Comparison of ENCODE assay signal across 8 cellular contexts in the genomic region with DNA sequence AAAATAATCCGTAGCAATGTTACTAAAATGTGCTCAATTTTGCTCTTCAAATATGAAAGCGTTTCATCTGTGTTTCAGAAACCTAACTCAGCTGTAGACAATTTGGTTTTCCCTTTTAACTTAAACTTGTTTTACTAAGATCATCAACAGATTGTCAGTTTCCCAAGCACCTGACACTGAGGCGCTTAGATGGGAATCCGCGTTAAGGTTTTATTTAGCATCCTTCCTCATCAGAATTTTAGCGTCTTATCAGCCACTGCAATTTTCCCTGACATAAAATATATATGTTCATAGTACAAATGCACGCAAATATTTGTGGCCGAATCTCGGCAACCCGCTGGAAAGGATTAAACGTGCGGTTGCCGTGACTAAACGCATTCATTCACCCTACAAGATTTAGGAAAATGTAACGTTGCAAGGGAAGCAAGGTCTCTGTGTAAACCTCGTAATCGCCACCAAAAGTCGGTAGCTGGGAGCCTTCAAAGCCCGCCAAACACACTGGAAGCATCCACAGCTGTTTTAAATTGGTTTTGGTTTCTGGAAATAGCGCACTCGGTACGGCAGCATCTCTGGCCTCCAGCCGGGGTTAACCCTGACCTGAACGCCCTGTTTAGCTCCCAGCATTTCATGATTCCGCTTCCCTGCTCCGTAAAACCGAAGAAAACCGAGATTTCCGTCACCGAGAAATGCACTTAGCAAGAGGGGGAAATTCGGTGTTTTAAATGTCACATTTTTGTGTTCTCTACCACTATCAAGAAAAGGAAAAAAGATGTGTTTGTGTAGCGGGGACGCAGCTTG. TPM values are rescaled to one million over a fixed set of nuclear protein-coding genes. Genes with fewer than 3 reads are reported as not detected.
DNase-seq lines count a peak whose midpoint lies in the region; ATAC-seq and TF ChIP-seq lines count a peak whose summit lies in the region.

No MANE protein-coding gene starts in this region.

- intact Hi-C loops in CD4-positive, alpha-beta T cell (cut with DNase I, micrococcal nuclease): loop anchor here (5.0 to 10.0 kb wide), 4 partner anchors 140 to 1423 kb away; a partner anchor contains a TSS

- no peaks in the 10 kb centered on the region for H3K36me3 ChIP-seq in HUES48 (ENCODE audit: control insufficient read depth, insufficient read depth, low read length)

- peak overlapping the region; percentile 73; the same call in 1 of the 2 replicates for H3K9ac ChIP-seq in HUES48 (ENCODE audit: low read depth, low read length)

- POLR2A ChIA-PET in CD4-positive, alpha-beta T cell (lab: Charles Lee): no interaction called here

- no peaks in the 10 kb centered on the region for H3K9me3 Mint-ChIP-seq in CD4-positive, alpha-beta T cell
- H3K9me3 Mint-ChIP-seq in nephron progenitor cell: peaks cover 14% of the 10 kb centered on the region

- peaks cover 52% of the 10 kb centered on the region for H3K27me3 ChIP-seq in CD4-positive, alpha-beta T cell (ENCODE audit: control insufficient read depth, insufficient read depth, low read length)
- H3K27me3 ChIP-seq in HUES48 (ENCODE audit: control insufficient read depth, insufficient read depth, low read length): peaks cover 19% of the 10 kb centered on the region

- H3K27me3 Mint-ChIP-seq in CD4-positive, alpha-beta T cell: peaks cover 61% of the 10 kb centered on the region
- no peaks in the 10 kb centered on the region for H3K27me3 Mint-ChIP-seq in nephron progenitor cell (ENCODE audit: low read depth, poor library complexity)

- no peaks in the 10 kb centered on the region for H3K36me3 Mint-ChIP-seq in CD4-positive, alpha-beta T cell (ENCODE audit: low read depth)
- peaks cover 6% of the 10 kb centered on the region for H3K36me3 Mint-ChIP-seq in nephron progenitor cell (ENCODE audit: low read depth)

- no peaks in the 10 kb centered on the region for H3K9me3 ChIP-seq in CD4-positive, alpha-beta T cell (ENCODE audit: control insufficient read depth, low read length)
- H3K9me3 ChIP-seq in HUES48 (ENCODE audit: control insufficient read depth, insufficient read depth, low read length): no peaks in the 10 kb centered on the region

- H3K27ac Mint-ChIP-seq in CD4-positive, alpha-beta T cell: no peak overlapping the region
- H3K27ac Mint-ChIP-seq in nephron progenitor cell: peak overlapping the region; percentile 89

- H3K4me3 ChIP-seq in HUES48 (ENCODE audit: low read depth, low read length) (peak overlapping the region; percentile 81), WI38 (ENCODE audit: low read depth, low read length) (peak overlapping the region; percentile 80), fibroblast of the aortic adventitia (ENCODE audit: low read depth, low read length) (peak overlapping the region; percentile 80)

- peak overlapping the region; percentile 84 for H3K4me3 Mint-ChIP-seq in CD4-positive, alpha-beta T cell
- H3K4me3 Mint-ChIP-seq in nephron progenitor cell: peak overlapping the region; percentile 95

- CTCF ChIA-PET in CD4-positive, alpha-beta T cell (lab: Charles Lee): no interaction called here

- peaks cover 14% of the 10 kb centered on the region for H3K4me1 ChIP-seq in HUES48 (ENCODE audit: control insufficient read depth, insufficient read depth, low read length)

- peaks cover 21% of the 10 kb centered on the region for H3K4me1 Mint-ChIP-seq in CD4-positive, alpha-beta T cell (ENCODE audit: low read depth)
- H3K4me1 Mint-ChIP-seq in nephron progenitor cell: peaks cover 51% of the 10 kb centered on the region

- no peak overlapping the region for H3K27ac ChIP-seq in CD4-positive, alpha-beta T cell (ENCODE audit: low read depth, low read length)
- H3K27ac ChIP-seq in HUES48 (ENCODE audit: low read depth, low read length): peak overlapping the region; percentile 31

- DNase-seq in CD4-positive, alpha-beta T cell: no peak
- DNase-seq in fibroblast of the aortic adventitia (ENCODE audit: low read depth): peak; percentile 68
- DNase-seq in nephron progenitor cell: peak; percentile 34
- no peak for DNase-seq in GDM1 (lab: John Stamatoyannopoulos, UW)
- no peak for DNase-seq in GM20000 (ENCODE audit: low spot score)

- TF ChIP-seq CTCF in CD4-positive, alpha-beta T cell (IDR thresholded peaks at IDR 0.05): no peak
- no peak for TF ChIP-seq CTCF in WI38 (IDR thresholded peaks at IDR 0.05; ENCODE audit: low read depth, low read length)
- no peak for TF ChIP-seq CTCF in fibroblast of the aortic adventitia (IDR thresholded peaks at IDR 0.05; ENCODE audit: insufficient read depth, low read length)
- TF ChIP-seq CTCF in nephron progenitor cell (IDR thresholded peaks at IDR 0.05): no peak
- TF ChIP-seq CTCF in GM20000 (IDR thresholded peaks at IDR 0.05; ENCODE audit: extremely low read depth, missing control alignments): no peak

- ATAC-seq in CD4-positive, alpha-beta T cell (ENCODE audit: poor library complexity): no peak
- ATAC-seq in HG03025 (IDR thresholded peaks at IDR 0.05; ENCODE audit: low FRiP score, unreplicated experiment): no peak

RNA-seq across cellular contexts. Expression of a gene that starts 1.0 kb away (rescaled TPM):
- under 1 TPM in 1 of 2 experiments, not detected in 1; 0.31 TPM for total RNA-seq in CD4-positive, alpha-beta T cell
- total RNA-seq in fibroblast of the aortic adventitia (ENCODE audit: low replicate concordance): 77.4 and 100 TPM in 2 replicates

Comparison
In these comparisons a context has a peak if more than half of its experiments do, and no peak if none do; other contexts are left out.
1. DNase-seq: peak in fibroblast of the aortic adventitia (single experiment) and nephron progenitor cell (single experiment); none in CD4-positive, alpha-beta T cell (0 of 10), GDM1 (single experiment) and GM20000 (single experiment).
2. RNA of a gene that starts 1.0 kb away (total RNA-seq): 77.4 to 100 TPM in fibroblast of the aortic adventitia; 0.31 TPM in CD4-positive, alpha-beta T cell; every median in the first group is over 10 times any median in the second.
3. Peak in every context shown above with its lines, with median percentiles within 50 percentile points of each other: H3K4me3 ChIP-seq.